Comparison of ENCODE assay signal across 12 cellular contexts in the genomic region with DNA sequence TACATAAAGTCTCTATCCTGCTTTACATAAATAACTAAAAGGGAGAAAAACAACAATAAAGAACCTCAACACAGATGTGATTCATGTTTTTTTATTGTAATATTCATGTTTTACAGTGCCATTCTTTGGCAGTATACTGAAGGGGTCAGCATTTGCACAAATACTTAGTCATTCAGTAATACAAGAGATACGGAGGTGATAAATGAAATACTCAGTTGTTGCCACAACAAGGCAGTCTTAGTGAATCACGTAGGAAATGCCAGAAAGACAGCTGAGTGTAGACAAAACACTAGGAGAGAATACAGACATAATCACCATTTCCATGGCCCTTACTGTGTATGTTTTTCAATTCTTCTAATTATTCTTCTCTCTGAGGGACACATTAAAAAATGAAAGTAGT.
DNase-seq lines count a peak whose midpoint lies in the region; ATAC-seq and TF ChIP-seq lines count a peak whose summit lies in the region.
"Had no signal": no experiment of that assay in that cellular context is flagged by ENCODE, and none has a peak within 500 bp of the region (broad histone marks: within the 10 kb centered on the region; RNA-seq: fewer than 3 reads in every experiment).

No MANE protein-coding gene starts in this region.

- no peak overlapping the region for H3K27ac Mint-ChIP-seq in stimulated activated naive CD8-positive, alpha-beta T cell treated with anti-CD3 and anti-CD28 coated beads, Interleukin-15, amount 100 ng/mL, for 72 hours
- H3K27ac Mint-ChIP-seq: T-helper 1 cell treated with Interleukin-12 subunit alpha and Interleukin-12 subunit beta and Interleukin-4 antibody, amounts not matched to agents 30 μg/mL and 1 μg/mL, for 36 hours had no signal

- peak overlapping the region; percentile 25; the same call in 1 of the 2 replicates for H3K9ac ChIP-seq in GM23248

- no peaks in the 10 kb centered on the region for H3K27me3 Mint-ChIP-seq in stimulated activated naive CD8-positive, alpha-beta T cell treated with anti-CD3 and anti-CD28 coated beads, Interleukin-15, amount 100 ng/mL, for 72 hours

- H3K27ac ChIP-seq in GM23248, result peak overlapping the region; percentile 80
- H3K27ac ChIP-seq: ascending aorta had no signal

- peak; percentile 87 for DNase-seq in GM23248
- peak; percentile 21 for DNase-seq in SK-MEL-5 (ENCODE audit: low read depth, low spot score)
- peak; percentile 91 for DNase-seq in fibroblast of the aortic adventitia (ENCODE audit: low read depth)
- peak; percentile 63 for DNase-seq in stromal cell of bone marrow (ENCODE audit: low read depth)
- DNase-seq in GF-D8 (lab: John Stamatoyannopoulos, UW), result no peak
- DNase-seq in stimulated activated naive CD8-positive, alpha-beta T cell treated with anti-CD3 and anti-CD28 coated beads, Interleukin-15, amount 100 ng/mL, for 72 hours, result no peak
- DNase-seq: hippocampal formation, MM.1S, NCI-H524 had no signal

- H3K4me2 ChIP-seq in GM23248 (ENCODE audit: unreplicated experiment), result peak overlapping the region; percentile 62

- WGBS in GM23248 (ENCODE audit: low coverage in 1 of 2, low lambda C conversion rate in 2 of 2, missing lambda C conversion rate in 2 of 2), 2 experiments, result 4 to 8% methylated on average over 2 of the region's 2 CpGs

- no peaks in the 10 kb centered on the region for H3K36me3 ChIP-seq in GM23248 (ENCODE audit: low read depth)
- H3K36me3 ChIP-seq: ascending aorta had no signal

- no peaks in the 10 kb centered on the region for H3K9me3 ChIP-seq in GM23248 (ENCODE audit: low read depth)
- H3K9me3 ChIP-seq: ascending aorta had no signal

- peaks cover 0 to 19% of the 10 kb centered on the region in 2 donors for H3K9me3 Mint-ChIP-seq in stimulated activated naive CD8-positive, alpha-beta T cell treated with anti-CD3 and anti-CD28 coated beads, Interleukin-15, amount 100 ng/mL, for 72 hours

- H2AFZ ChIP-seq in GM23248, result no peak overlapping the region

- H3K27me3 ChIP-seq in GM23248 (replicated peaks; ENCODE audit: insufficient read depth), result no peaks in the 10 kb centered on the region
- H3K27me3 ChIP-seq: ascending aorta had no signal

- no peak overlapping the region for H3K4me3 Mint-ChIP-seq in stimulated activated naive CD8-positive, alpha-beta T cell treated with anti-CD3 and anti-CD28 coated beads, Interleukin-15, amount 100 ng/mL, for 72 hours
- H3K4me3 Mint-ChIP-seq: T-helper 1 cell treated with Interleukin-12 subunit alpha and Interleukin-12 subunit beta and Interleukin-4 antibody, amounts not matched to agents 30 μg/mL and 1 μg/mL, for 36 hours had no signal

- no peaks in the 10 kb centered on the region for H3K79me2 ChIP-seq in GM23248 (ENCODE audit: insufficient read depth)

- in situ Hi-C loops in GM23248 (cut with MboI) (no loop called here), SK-MEL-5 (cut with HindIII; ENCODE audit: low pct_unique_long_range_greater_than_20kb, low sequenced_read_pairs) (no loop called here)

- H3K4me3 ChIP-seq in GM23248, result no peak overlapping the region
- no peak overlapping the region for H3K4me3 ChIP-seq in fibroblast of the aortic adventitia (ENCODE audit: low read depth, low read length)
- H3K4me3 ChIP-seq: ascending aorta had no signal

- no peaks in the 10 kb centered on the region for H3K4me1 Mint-ChIP-seq in stimulated activated naive CD8-positive, alpha-beta T cell treated with anti-CD3 and anti-CD28 coated beads, Interleukin-15, amount 100 ng/mL, for 72 hours

- no peak for ATAC-seq in stimulated activated naive CD8-positive, alpha-beta T cell treated with anti-CD3 and anti-CD28 coated beads, Interleukin-15, amount 100 ng/mL, for 72 hours
- ATAC-seq in GM19467 (IDR thresholded peaks at IDR 0.05; ENCODE audit: unreplicated experiment), result no peak

- TF ChIP-seq CTCF in fibroblast of the aortic adventitia (IDR thresholded peaks at IDR 0.05; ENCODE audit: insufficient read depth, low read length), result no peak

- H3F3A ChIP-seq in GM23248 (ENCODE audit: insufficient read depth), result peaks cover 32% of the 10 kb centered on the region

- no peaks in the 10 kb centered on the region for H3K9me2 ChIP-seq in GM23248 (ENCODE audit: insufficient read depth)

- peaks cover 37% of the 10 kb centered on the region for H3K4me1 ChIP-seq in GM23248 (ENCODE audit: insufficient read depth)
- H3K4me1 ChIP-seq: ascending aorta had no signal

- no peaks in the 10 kb centered on the region for H4K20me1 ChIP-seq in GM23248 (ENCODE audit: insufficient read depth)

Comparison
In these comparisons a context has a peak if more than half of its experiments do, and no peak if none do; other contexts are left out.
1. DNase-seq: peak in GM23248 (single experiment), SK-MEL-5 (single experiment), fibroblast of the aortic adventitia (single experiment) and stromal cell of bone marrow (single experiment); none in GF-D8 (single experiment) and stimulated activated naive CD8-positive, alpha-beta T cell treated with anti-CD3 and anti-CD28 coated beads, Interleukin-15, amount 100 ng/mL, for 72 hours (0 of 2).